16 cellular contexts compared by ENCODE assay signal in the genomic region with DNA sequence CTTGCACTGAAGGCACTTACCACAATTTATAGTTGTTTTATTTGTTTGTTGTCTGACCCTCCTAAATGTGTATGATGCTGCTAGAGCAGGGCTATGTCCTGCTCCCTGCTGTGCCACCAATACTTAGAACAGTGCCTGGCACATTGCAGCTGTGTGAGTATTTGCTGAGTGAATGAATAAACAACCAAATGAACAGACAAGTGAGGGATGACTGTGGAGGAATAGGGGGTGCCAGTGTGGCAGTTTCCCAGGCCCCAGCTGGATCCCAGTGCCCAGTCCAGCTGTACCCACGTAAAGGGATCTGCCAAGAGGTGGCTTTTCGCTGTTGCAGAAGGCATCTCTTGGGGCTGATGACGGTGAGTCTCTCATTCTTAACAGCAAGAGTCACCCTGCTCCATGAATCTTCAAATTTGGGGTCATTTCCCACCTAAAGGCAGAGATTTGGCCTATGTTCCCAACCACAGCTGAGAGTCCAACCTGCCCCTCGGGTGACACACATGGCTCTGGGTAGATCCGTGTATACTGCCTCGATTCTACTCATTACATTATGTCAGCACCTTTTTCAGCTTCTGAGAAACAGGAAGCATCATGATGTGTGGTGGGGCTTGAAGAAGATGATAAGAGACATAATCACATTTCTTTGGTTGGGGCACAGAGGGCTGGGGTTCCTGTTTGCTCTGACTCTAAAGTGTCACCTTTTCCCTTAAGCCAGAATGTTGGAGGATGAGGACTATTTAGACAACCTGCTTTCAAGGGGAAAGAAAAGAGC. TPM values are rescaled to one million over a fixed set of nuclear protein-coding genes. Genes with fewer than 3 reads are reported as not detected.
DNase-seq lines count a peak whose midpoint lies in the region; ATAC-seq, FAIRE-seq and TF ChIP-seq lines count a peak whose summit lies in the region.
"Had no signal": no experiment of that assay in that cellular context is flagged by ENCODE, and none has a peak within 500 bp of the region (broad histone marks: within the 10 kb centered on the region; RNA-seq: fewer than 3 reads in every experiment).

No MANE protein-coding gene starts in this region.

- CTCF ChIA-PET in activated CD4-positive, alpha-beta T cell treated with anti-CD3 and anti-CD28 coated beads, Interleukin-2, amount 10 ng/mL, durations not matched to agents 7 days and 5 days (lab: Charles Lee): interaction anchor here (0.8 to 1.6 kb wide), 3 partner anchors 28 to 161 kb away, joined by 3 to 5 read pairs (median 3); no protein-coding TSS in a partner anchor
- CTCF ChIA-PET in GM12878 (lab: Yijun Ruan, JAX): interaction anchor here (0.9 to 4.8 kb wide), 8 partner anchors 15 to 356 kb away, joined by 3 to 101 read pairs (median 7); no protein-coding TSS in a partner anchor

- H2AFZ ChIP-seq in GM12878 (ENCODE audit: control insufficient read depth, low read depth, low read length): peak overlapping the region; percentile 9; the same call in 1 of the 2 replicates

- peaks cover 35% of the 10 kb centered on the region for H3K4me1 Mint-ChIP-seq in activated CD4-positive, alpha-beta T cell treated with anti-CD3 and anti-CD28 coated beads, Interleukin-2, amount 10 ng/mL, durations not matched to agents 7 days and 5 days
- peaks cover 38% of the 10 kb centered on the region for H3K4me1 Mint-ChIP-seq in stimulated activated memory B cell treated with anti-CD40 and anti-IgM and Interleukin-4, amounts not matched to agents 10 μg/mL and 1 μg/mL and 100 μg/mL, for 72 hours

- intact Hi-C loops in GM12878 (cut with micrococcal nuclease; ENCODE audit: unreplicated experiment): loop anchor here (5.0 kb wide), 5 partner anchors 58 to 223 kb away; partner anchors contain the start of gene KIF3A

- no peak overlapping the region for H3K9ac ChIP-seq in GM12878 (ENCODE audit: control insufficient read depth, insufficient read depth, low read length)

- no peaks in the 10 kb centered on the region for H3K9me3 Mint-ChIP-seq in activated CD4-positive, alpha-beta T cell treated with anti-CD3 and anti-CD28 coated beads, Interleukin-2, amount 10 ng/mL, durations not matched to agents 7 days and 5 days
- H3K9me3 Mint-ChIP-seq in stimulated activated memory B cell treated with anti-CD40 and anti-IgM and Interleukin-4, amounts not matched to agents 10 μg/mL and 1 μg/mL and 100 μg/mL, for 72 hours: peaks cover 2% of the 10 kb centered on the region

- no peak overlapping the region for H3K27ac ChIP-seq in GM12878 (ENCODE audit: control insufficient read depth, insufficient read depth)
- H3K27ac ChIP-seq: coronary artery, skin epidermis, testis had no signal

- no peaks in the 10 kb centered on the region for H3K36me3 ChIP-seq in GM12878 (ENCODE audit: control insufficient read depth in 2 of 2, insufficient read depth in 2 of 2, low read length in 1 of 2)

- no peak overlapping the region for H3K4me3 Mint-ChIP-seq in activated CD4-positive, alpha-beta T cell treated with anti-CD3 and anti-CD28 coated beads, Interleukin-2, amount 10 ng/mL, durations not matched to agents 7 days and 5 days
- H3K4me3 Mint-ChIP-seq in stimulated activated memory B cell treated with anti-CD40 and anti-IgM and Interleukin-4, amounts not matched to agents 10 μg/mL and 1 μg/mL and 100 μg/mL, for 72 hours: no peak overlapping the region

- TF ChIP-seq POLR2A in GM12878 (IDR thresholded peaks at IDR 0.05; ENCODE audit: low read depth, low read length): no peak

- no peak for TF ChIP-seq EP300 in GM12878 (IDR thresholded peaks at IDR 0.05; ENCODE audit: borderline replicate concordance in 1 of 2, control insufficient read depth in 1 of 2, low read depth in 2 of 2, low read length in 2 of 2)

- WGBS in GM12878 (ENCODE audit: insufficient coverage, insufficient replicate concordance, low lambda C conversion rate, missing lambda C conversion rate): 70% methylated on average over 6 of the region's 6 CpGs

- RAD21 ChIA-PET in GM12878 (lab: Charles Lee; ENCODE audit: unreplicated experiment): interaction anchor here (0.5 to 4.8 kb wide), 5 partner anchors 62 to 364 kb away, joined by 3 to 88 read pairs (median 3); no protein-coding TSS in a partner anchor

- no peaks in the 10 kb centered on the region for H3K36me3 Mint-ChIP-seq in activated CD4-positive, alpha-beta T cell treated with anti-CD3 and anti-CD28 coated beads, Interleukin-2, amount 10 ng/mL, durations not matched to agents 7 days and 5 days (ENCODE audit: low read depth)
- H3K36me3 Mint-ChIP-seq in stimulated activated memory B cell treated with anti-CD40 and anti-IgM and Interleukin-4, amounts not matched to agents 10 μg/mL and 1 μg/mL and 100 μg/mL, for 72 hours: no peaks in the 10 kb centered on the region

- no peak for TF ChIP-seq CTCF in GM12878 (IDR thresholded peaks at IDR 0.05 in 2 of 3, conservative IDR thresholded peaks at IDR 0.05 in 1 of 3; ENCODE audit: control insufficient read depth in 2 of 3, extremely low read depth in 1 of 3, insufficient read depth in 1 of 3, low read depth in 3 of 3, low read length in 3 of 3)

- DNase-seq in activated CD4-positive, alpha-beta T cell treated with anti-CD3 and anti-CD28 coated beads, Interleukin-2, amount 10 ng/mL, durations not matched to agents 7 days and 5 days: peak; percentile 19
- no peak for DNase-seq in activated CD4-positive, alpha-beta T cell treated with anti-CD3 and anti-CD28 coated beads for 48 hours
- DNase-seq in RPMI8226: peak; percentile 53
- DNase-seq in GM12878 (ENCODE audit: low read depth, low spot score): no peak
- DNase-seq in middle frontal gyrus (ENCODE audit: extremely low spot score, low spot score): no peak
- no peak for DNase-seq in NCI-H128 (lab: John Stamatoyannopoulos, UW; ENCODE audit: unreplicated experiment)
- DNase-seq: aorta, H7, NCI-H1092, NCI-H446 treated with DMSO at 0.1 percent for 48 hours, testis had no signal

- no peak overlapping the region for H3K4me2 ChIP-seq in GM12878 (ENCODE audit: control insufficient read depth, insufficient read depth)

- H3K27me3 Mint-ChIP-seq in activated CD4-positive, alpha-beta T cell treated with anti-CD3 and anti-CD28 coated beads, Interleukin-2, amount 10 ng/mL, durations not matched to agents 7 days and 5 days: peaks cover 12% of the 10 kb centered on the region
- no peaks in the 10 kb centered on the region for H3K27me3 Mint-ChIP-seq in stimulated activated memory B cell treated with anti-CD40 and anti-IgM and Interleukin-4, amounts not matched to agents 10 μg/mL and 1 μg/mL and 100 μg/mL, for 72 hours

- H3K27ac Mint-ChIP-seq in activated CD4-positive, alpha-beta T cell treated with anti-CD3 and anti-CD28 coated beads, Interleukin-2, amount 10 ng/mL, durations not matched to agents 7 days and 5 days: peak overlapping the region; percentile 47
- H3K27ac Mint-ChIP-seq in stimulated activated memory B cell treated with anti-CD40 and anti-IgM and Interleukin-4, amounts not matched to agents 10 μg/mL and 1 μg/mL and 100 μg/mL, for 72 hours: no peak overlapping the region

- ATAC-seq in GM12878 (no peak; the same call in 2 of the 3 replicates), HG02870 (IDR thresholded peaks at IDR 0.05; ENCODE audit: unreplicated experiment) (no peak)
- ATAC-seq in stimulated activated memory B cell treated with anti-CD40 and anti-IgM and Interleukin-4, amounts not matched to agents 10 μg/mL and 1 μg/mL and 100 μg/mL, for 72 hours: peak; percentile 54

- no peaks in the 10 kb centered on the region for H3K27me3 ChIP-seq in GM12878 (replicated peaks in 1 of 2; ENCODE audit: control insufficient read depth in 2 of 2, insufficient read depth in 2 of 2, low read length in 1 of 2)
- H3K27me3 ChIP-seq: testis had no signal

- no peaks in the 10 kb centered on the region for H4K20me1 ChIP-seq in GM12878 (ENCODE audit: control insufficient read depth, insufficient read depth)

- SMC1A ChIA-PET in GM12878 (lab: Charles Lee; ENCODE audit: uncharacterized antibody, unreplicated experiment): interaction anchor here (0.5 to 4.8 kb wide), 7 partner anchors 24 to 362 kb away, joined by 3 to 75 read pairs (median 4); no protein-coding TSS in a partner anchor

- no peak overlapping the region for H3K4me3 ChIP-seq in GM12878
- H3K4me3 ChIP-seq: coronary artery, skin epidermis, testis had no signal

- TF ChIP-seq RAD21 in GM12878 (IDR thresholded peaks at IDR 0.05; ENCODE audit: insufficient read depth, low read depth, low read length): no peak

- H3K79me2 ChIP-seq in GM12878 (ENCODE audit: control insufficient read depth, insufficient read depth, low read length): no peaks in the 10 kb centered on the region

- BruUV-seq in GM12878 (replicated peaks; lab: Mats Ljungman, UMichigan): no TSS peak

- H3K9me3 ChIP-seq in GM12878 (replicated peaks; ENCODE audit: control insufficient read depth, insufficient read depth, low read length): peaks cover 11% of the 10 kb centered on the region; the same call in 2 of the 3 replicates
- H3K9me3 ChIP-seq: testis had no signal

- POLR2A ChIA-PET in activated CD4-positive, alpha-beta T cell treated with anti-CD3 and anti-CD28 coated beads, Interleukin-2, amount 10 ng/mL, durations not matched to agents 7 days and 5 days (lab: Charles Lee): no interaction called here
- POLR2A ChIA-PET in GM12878 (lab: Charles Lee): interaction anchor here (1.2 kb wide), 1 partner anchor 130 kb away, joined by 3 read pairs; no protein-coding TSS in a partner anchor

- in situ Hi-C loops in GM12878 (cut with MboI): loop anchor here (10.0 kb wide), 1 partner anchor 296 kb away; no protein-coding TSS in a partner anchor

- peaks cover 32% of the 10 kb centered on the region for H3K4me1 ChIP-seq in GM12878 (ENCODE audit: control insufficient read depth, insufficient read depth, low read length)
- H3K4me1 ChIP-seq: testis had no signal

- FAIRE-seq in GM12878 (lab: Jason Lieb, UNC): no peak

RNA-seq across cellular contexts. Expression of gene IL5, which starts 14.3 kb away (rescaled TPM):
- total RNA-seq in activated CD4-positive, alpha-beta T cell treated with anti-CD3 and anti-CD28 coated beads, Interleukin-2, amount 10 ng/mL, durations not matched to agents 7 days and 5 days: under 1 TPM; 0.25 to 0.33 TPM
- not detected in 2 replicates for total RNA-seq in GM12878 (2013; cell fraction: nucleolus; rRNA removed)
- total RNA-seq in GM12878 (2014; rRNA removed) (not detected in 2 replicates), GM12878 (2014; rRNA removed; fragmentation: Illumina TruSeq; extraction: Trizol) (not detected in 2 replicates), GM12878 (2021) (not detected in 2 replicates)
- not detected for polyA plus RNA-seq in GM12878 (2011; ENCODE audit: low read depth)
- polyA plus RNA-seq in GM12878 (2011; rRNA removed) (not detected in 2 replicates), GM12878 (2014; fragmentation: Illumina TruSeq; extraction: Trizol) (not detected in 2 replicates), GM12878 (2014; fragmentation: Nextera tagmentation; extraction: Ambion mirVana) (not detected), GM12878 (2014; rRNA removed) (not detected in 2 replicates), GM12878 (2016; fragmentation: Nextera tagmentation; extraction: Ambion mirVana) (not detected)
- not detected in 2 replicates for polyA plus RNA-seq in GM12878 (2011; cell fraction: cytosol; rRNA removed)
- polyA plus RNA-seq in GM12878 (2011; cell fraction: nucleus; rRNA removed): not detected in 2 replicates
- polyA plus RNA-seq in GM12878 (2012): not detected in 2 replicates
- not detected in 2 replicates for polyA minus RNA-seq in GM12878 (2011; rRNA and poly(A)+ RNA removed)
- polyA minus RNA-seq in GM12878 (2011; cell fraction: cytosol; rRNA and poly(A)+ RNA removed): not detected in 2 replicates
- not detected in 2 replicates for polyA minus RNA-seq in GM12878 (2011; cell fraction: nucleus; rRNA and poly(A)+ RNA removed)
- total RNA-seq: aorta, H7, lower leg skin had no signal
- polyA plus RNA-seq: aorta had no signal

RNA-seq across cellular contexts. Expression of gene RAD50, which starts 27.7 kb away (rescaled TPM):
- 10 to 100 TPM; 33.3 to 38.5 TPM for total RNA-seq in activated CD4-positive, alpha-beta T cell treated with anti-CD3 and anti-CD28 coated beads, Interleukin-2, amount 10 ng/mL, durations not matched to agents 7 days and 5 days
- total RNA-seq in GM12878 (2013; cell fraction: nucleolus; rRNA removed): 160 and 163 TPM in 2 replicates
- total RNA-seq in GM12878 (2014; rRNA removed) (23.6 and 29.2 TPM in 2 replicates), GM12878 (2014; rRNA removed; fragmentation: Illumina TruSeq; extraction: Trizol) (55.2 and 59.2 TPM in 2 replicates), GM12878 (2021) (43.7 and 48.6 TPM in 2 replicates)
- 14.0 TPM for polyA plus RNA-seq in GM12878 (2011; ENCODE audit: low read depth)
- polyA plus RNA-seq in GM12878 (2011; rRNA removed) (47.2 and 67.3 TPM in 2 replicates), GM12878 (2014; fragmentation: Illumina TruSeq; extraction: Trizol) (46.8 and 52.9 TPM in 2 replicates), GM12878 (2014; fragmentation: Nextera tagmentation; extraction: Ambion mirVana) (10 to 100 TPM; 12.8 to 19.5 TPM), GM12878 (2014; rRNA removed) (20.9 and 23.7 TPM in 2 replicates), GM12878 (2016; fragmentation: Nextera tagmentation; extraction: Ambion mirVana) (10 to 100 TPM; 67.6 to 68.6 TPM)
- polyA plus RNA-seq in GM12878 (2011; cell fraction: cytosol; rRNA removed): 18.8 and 19.0 TPM in 2 replicates
- 54.6 and 55.7 TPM in 2 replicates for polyA plus RNA-seq in GM12878 (2011; cell fraction: nucleus; rRNA removed)
- polyA plus RNA-seq in GM12878 (2012): 22.5 and 30.2 TPM in 2 replicates
- polyA minus RNA-seq in GM12878 (2011; rRNA and poly(A)+ RNA removed): 74.8 and 97.4 TPM in 2 replicates
- 24.1 and 25.9 TPM in 2 replicates for polyA minus RNA-seq in GM12878 (2011; cell fraction: cytosol; rRNA and poly(A)+ RNA removed)
- polyA minus RNA-seq in GM12878 (2011; cell fraction: nucleus; rRNA and poly(A)+ RNA removed): 47.8 and 79.4 TPM in 2 replicates

RNA-seq across cellular contexts. Expression of gene IRF1, which starts 38.5 kb away (rescaled TPM):
- total RNA-seq in activated CD4-positive, alpha-beta T cell treated with anti-CD3 and anti-CD28 coated beads, Interleukin-2, amount 10 ng/mL, durations not matched to agents 7 days and 5 days: 100 to 1,000 TPM; 289 to 302 TPM
- 216 and 219 TPM in 2 replicates for total RNA-seq in GM12878 (2013; cell fraction: nucleolus; rRNA removed)
- total RNA-seq in GM12878 (2014; rRNA removed) (29.9 and 30.5 TPM in 2 replicates), GM12878 (2014; rRNA removed; fragmentation: Illumina TruSeq; extraction: Trizol) (41.9 and 45.3 TPM in 2 replicates), GM12878 (2021) (68.0 and 74.1 TPM in 2 replicates)
- polyA plus RNA-seq in GM12878 (2011; ENCODE audit: low read depth): 19.0 TPM
- polyA plus RNA-seq in GM12878 (2011; rRNA removed) (37.5 and 50.7 TPM in 2 replicates), GM12878 (2014; fragmentation: Illumina TruSeq; extraction: Trizol) (45.9 and 48.6 TPM in 2 replicates), GM12878 (2014; fragmentation: Nextera tagmentation; extraction: Ambion mirVana) (10 to 100 TPM in 1 of 2 experiments, 1 to 10 TPM in 1; 6.9 to 14.0 TPM), GM12878 (2014; rRNA removed) (55.9 and 56.1 TPM in 2 replicates), GM12878 (2016; fragmentation: Nextera tagmentation; extraction: Ambion mirVana) (10 to 100 TPM; 62.1 to 65.0 TPM)
- 60.7 and 77.3 TPM in 2 replicates for polyA plus RNA-seq in GM12878 (2011; cell fraction: cytosol; rRNA removed)
- polyA plus RNA-seq in GM12878 (2011; cell fraction: nucleus; rRNA removed): 156 and 160 TPM in 2 replicates
- polyA plus RNA-seq in GM12878 (2012): 32.8 and 47.6 TPM in 2 replicates
- polyA minus RNA-seq in GM12878 (2011; rRNA and poly(A)+ RNA removed): 171 and 202 TPM in 2 replicates
- 47.0 and 51.0 TPM in 2 replicates for polyA minus RNA-seq in GM12878 (2011; cell fraction: cytosol; rRNA and poly(A)+ RNA removed)
- 234 and 331 TPM in 2 replicates for polyA minus RNA-seq in GM12878 (2011; cell fraction: nucleus; rRNA and poly(A)+ RNA removed)

Comparison
In these comparisons a context has a peak if more than half of its experiments do, and no peak if none do; other contexts are left out.
1. DNase-seq: peak in activated CD4-positive, alpha-beta T cell treated with anti-CD3 and anti-CD28 coated beads, Interleukin-2, amount 10 ng/mL, durations not matched to agents 7 days and 5 days (single experiment) and RPMI8226 (single experiment); none in activated CD4-positive, alpha-beta T cell treated with anti-CD3 and anti-CD28 coated beads for 48 hours (single experiment), GM12878 (single experiment), middle frontal gyrus (single experiment) and NCI-H128 (single experiment).